Comparison of ENCODE assay signal across 1 cellular context in the genomic region with DNA sequence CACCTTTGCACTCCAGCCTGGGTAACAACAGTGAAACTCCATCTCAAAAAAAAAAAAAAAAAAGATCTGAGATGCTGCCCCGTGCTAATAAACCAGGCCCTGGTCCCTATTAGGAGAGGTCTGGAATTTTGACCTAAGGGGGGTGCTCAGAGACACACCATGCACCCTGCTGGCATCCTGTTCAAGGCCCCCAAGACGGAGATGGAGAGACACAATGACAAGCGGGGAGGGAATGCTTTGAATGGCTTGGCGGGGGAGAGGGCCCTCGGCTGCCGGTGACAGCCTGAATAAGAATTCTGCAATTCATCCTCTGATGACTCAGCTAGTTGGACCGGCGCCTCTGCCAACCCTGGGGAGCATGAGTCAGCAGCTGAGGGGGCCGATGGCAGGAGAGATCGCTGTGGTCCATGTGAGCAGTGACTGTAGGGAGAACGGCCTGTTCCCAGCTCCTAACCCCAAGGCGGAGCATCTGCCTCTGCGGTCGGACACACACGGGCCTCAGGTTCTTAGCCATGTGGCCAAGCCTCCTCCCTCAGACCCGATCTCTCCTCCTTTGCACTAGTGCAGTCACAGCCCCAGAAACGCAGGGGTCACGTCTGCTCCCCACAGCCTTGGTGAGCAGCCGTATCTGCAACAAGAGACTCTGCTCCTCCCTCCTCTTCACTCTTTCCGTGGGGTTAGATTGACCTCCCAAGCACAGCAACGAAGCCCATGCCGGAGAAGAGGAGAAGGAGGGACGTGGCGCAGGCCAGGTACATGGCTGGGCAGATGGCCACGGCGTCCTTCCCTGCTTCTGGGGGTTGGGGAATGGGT.
TF ChIP-seq lines count a peak whose summit lies in the region.

No MANE protein-coding gene starts in this region.

TF ChIP-seq in HepG2, 621 proteins besides CTCF, POLR2A, EP300 and RAD21 (continued from another document and continues in another):
- TF ChIP-seq, protein P1, sequence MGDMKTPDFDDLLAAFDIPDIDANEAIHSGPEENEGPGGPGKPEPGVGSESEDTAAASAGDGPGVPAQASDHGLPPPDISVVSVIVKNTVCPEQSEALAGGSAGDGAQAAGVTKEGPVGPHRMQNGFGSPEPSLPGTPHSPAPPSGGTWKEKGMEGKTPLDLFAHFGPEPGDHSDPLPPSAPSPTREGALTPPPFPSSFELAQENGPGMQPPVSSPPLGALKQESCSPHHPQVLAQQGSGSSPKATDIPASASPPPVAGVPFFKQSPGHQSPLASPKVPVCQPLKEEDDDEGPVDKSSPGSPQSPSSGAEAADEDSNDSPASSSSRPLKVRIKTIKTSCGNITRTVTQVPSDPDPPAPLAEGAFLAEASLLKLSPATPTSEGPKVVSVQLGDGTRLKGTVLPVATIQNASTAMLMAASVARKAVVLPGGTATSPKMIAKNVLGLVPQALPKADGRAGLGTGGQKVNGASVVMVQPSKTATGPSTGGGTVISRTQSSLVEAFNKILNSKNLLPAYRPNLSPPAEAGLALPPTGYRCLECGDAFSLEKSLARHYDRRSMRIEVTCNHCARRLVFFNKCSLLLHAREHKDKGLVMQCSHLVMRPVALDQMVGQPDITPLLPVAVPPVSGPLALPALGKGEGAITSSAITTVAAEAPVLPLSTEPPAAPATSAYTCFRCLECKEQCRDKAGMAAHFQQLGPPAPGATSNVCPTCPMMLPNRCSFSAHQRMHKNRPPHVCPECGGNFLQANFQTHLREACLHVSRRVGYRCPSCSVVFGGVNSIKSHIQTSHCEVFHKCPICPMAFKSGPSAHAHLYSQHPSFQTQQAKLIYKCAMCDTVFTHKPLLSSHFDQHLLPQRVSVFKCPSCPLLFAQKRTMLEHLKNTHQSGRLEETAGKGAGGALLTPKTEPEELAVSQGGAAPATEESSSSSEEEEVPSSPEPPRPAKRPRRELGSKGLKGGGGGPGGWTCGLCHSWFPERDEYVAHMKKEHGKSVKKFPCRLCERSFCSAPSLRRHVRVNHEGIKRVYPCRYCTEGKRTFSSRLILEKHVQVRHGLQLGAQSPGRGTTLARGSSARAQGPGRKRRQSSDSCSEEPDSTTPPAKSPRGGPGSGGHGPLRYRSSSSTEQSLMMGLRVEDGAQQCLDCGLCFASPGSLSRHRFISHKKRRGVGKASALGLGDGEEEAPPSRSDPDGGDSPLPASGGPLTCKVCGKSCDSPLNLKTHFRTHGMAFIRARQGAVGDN (CRISPR knock-in tag; IDR thresholded peaks at IDR 0.05), result peak; percentile 94
- TF ChIP-seq ATF1 (CRISPR knock-in tag; IDR thresholded peaks at IDR 0.05) (no peak), KLF12 (CRISPR knock-in tag; IDR thresholded peaks at IDR 0.05; ENCODE audit: borderline replicate concordance) (no peak), JDP2 (CRISPR knock-in tag; IDR thresholded peaks at IDR 0.05; ENCODE audit: borderline replicate concordance) (no peak), IKZF5 (CRISPR knock-in tag; IDR thresholded peaks at IDR 0.05) (peak; percentile 78; the same call in 1 of the 2 replicates), SETDB1 (CRISPR knock-in tag; IDR thresholded peaks at IDR 0.05; ENCODE audit: borderline replicate concordance) (no peak), JARID2 (CRISPR knock-in tag; IDR thresholded peaks at IDR 0.05; ENCODE audit: insufficient replicate concordance) (no peak), MEF2D (CRISPR knock-in tag; IDR thresholded peaks at IDR 0.05) (peak; percentile 75; the same call in 1 of the 2 replicates), SMARCE1 (IDR thresholded peaks at IDR 0.05; ENCODE audit: borderline replicate concordance) (no peak), EED (CRISPR knock-in tag; IDR thresholded peaks at IDR 0.05) (no peak), NFATC3 (CRISPR knock-in tag; IDR thresholded peaks at IDR 0.05) (no peak), ZNF891 (CRISPR knock-in tag; IDR thresholded peaks at IDR 0.05) (no peak), ZBTB7B (CRISPR knock-in tag; IDR thresholded peaks at IDR 0.05) (peak; percentile 49; the same call in 1 of the 2 replicates), ZNF142 (CRISPR knock-in tag; IDR thresholded peaks at IDR 0.05) (0 out of 2 replicates have a peak, but pooled peaks have one; percentile 22), SP140L (CRISPR knock-in tag; IDR thresholded peaks at IDR 0.05; ENCODE audit: borderline replicate concordance) (no peak), FLYWCH1 (CRISPR knock-in tag; IDR thresholded peaks at IDR 0.05) (no peak), ZNF235 (CRISPR knock-in tag; IDR thresholded peaks at IDR 0.05; ENCODE audit: borderline replicate concordance) (no peak), ISL2 (CRISPR knock-in tag; IDR thresholded peaks at IDR 0.05) (peak; percentile 35; the same call in 1 of the 2 replicates), MYC (CRISPR knock-in tag; IDR thresholded peaks at IDR 0.05; ENCODE audit: borderline replicate concordance) (peak; percentile 68), LCORL (IDR thresholded peaks at IDR 0.05) (no peak), LCORL (CRISPR knock-in tag; IDR thresholded peaks at IDR 0.05) (peak; percentile 77; the same call in 1 of the 2 replicates), JUND (CRISPR knock-in tag; IDR thresholded peaks at IDR 0.05) (peak; percentile 84), ZNF329 (CRISPR knock-in tag; IDR thresholded peaks at IDR 0.05; ENCODE audit: low read depth) (no peak), ZNF180 (CRISPR knock-in tag; IDR thresholded peaks at IDR 0.05; ENCODE audit: borderline replicate concordance, low read depth) (no peak), ZNF639 (CRISPR knock-in tag; conservative IDR thresholded peaks at IDR 0.05) (no peak), ZNF383 (CRISPR knock-in tag; IDR thresholded peaks at IDR 0.05; ENCODE audit: borderline replicate concordance) (no peak), SRSF9 (IDR thresholded peaks at IDR 0.05; ENCODE audit: borderline replicate concordance, insufficient read depth, low read depth, low read length, poor library complexity, severe bottlenecking) (no peak), RORA (CRISPR knock-in tag; IDR thresholded peaks at IDR 0.05) (no peak), NR3C1 (CRISPR knock-in tag; IDR thresholded peaks at IDR 0.05) (no peak), ZNF430 (CRISPR knock-in tag; IDR thresholded peaks at IDR 0.05) (0 out of 2 replicates have a peak, but pooled peaks have one; percentile 61), ZSCAN20 (CRISPR knock-in tag; IDR thresholded peaks at IDR 0.05; ENCODE audit: borderline replicate concordance) (no peak)
- TF ChIP-seq, protein P2, sequence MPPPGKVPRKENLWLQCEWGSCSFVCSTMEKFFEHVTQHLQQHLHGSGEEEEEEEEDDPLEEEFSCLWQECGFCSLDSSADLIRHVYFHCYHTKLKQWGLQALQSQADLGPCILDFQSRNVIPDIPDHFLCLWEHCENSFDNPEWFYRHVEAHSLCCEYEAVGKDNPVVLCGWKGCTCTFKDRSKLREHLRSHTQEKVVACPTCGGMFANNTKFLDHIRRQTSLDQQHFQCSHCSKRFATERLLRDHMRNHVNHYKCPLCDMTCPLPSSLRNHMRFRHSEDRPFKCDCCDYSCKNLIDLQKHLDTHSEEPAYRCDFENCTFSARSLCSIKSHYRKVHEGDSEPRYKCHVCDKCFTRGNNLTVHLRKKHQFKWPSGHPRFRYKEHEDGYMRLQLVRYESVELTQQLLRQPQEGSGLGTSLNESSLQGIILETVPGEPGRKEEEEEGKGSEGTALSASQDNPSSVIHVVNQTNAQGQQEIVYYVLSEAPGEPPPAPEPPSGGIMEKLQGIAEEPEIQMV (CRISPR knock-in tag; IDR thresholded peaks at IDR 0.05; ENCODE audit: low read depth), result no peak
- TF ChIP-seq, protein P3, sequence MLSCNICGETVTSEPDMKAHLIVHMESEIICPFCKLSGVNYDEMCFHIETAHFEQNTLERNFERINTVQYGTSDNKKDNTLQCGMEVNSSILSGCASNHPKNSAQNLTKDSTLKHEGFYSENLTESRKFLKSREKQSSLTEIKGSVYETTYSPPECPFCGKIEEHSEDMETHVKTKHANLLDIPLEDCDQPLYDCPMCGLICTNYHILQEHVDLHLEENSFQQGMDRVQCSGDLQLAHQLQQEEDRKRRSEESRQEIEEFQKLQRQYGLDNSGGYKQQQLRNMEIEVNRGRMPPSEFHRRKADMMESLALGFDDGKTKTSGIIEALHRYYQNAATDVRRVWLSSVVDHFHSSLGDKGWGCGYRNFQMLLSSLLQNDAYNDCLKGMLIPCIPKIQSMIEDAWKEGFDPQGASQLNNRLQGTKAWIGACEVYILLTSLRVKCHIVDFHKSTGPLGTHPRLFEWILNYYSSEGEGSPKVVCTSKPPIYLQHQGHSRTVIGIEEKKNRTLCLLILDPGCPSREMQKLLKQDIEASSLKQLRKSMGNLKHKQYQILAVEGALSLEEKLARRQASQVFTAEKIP (CRISPR knock-in tag; IDR thresholded peaks at IDR 0.05; ENCODE audit: borderline replicate concordance), result no peak
- TF ChIP-seq, protein P4, sequence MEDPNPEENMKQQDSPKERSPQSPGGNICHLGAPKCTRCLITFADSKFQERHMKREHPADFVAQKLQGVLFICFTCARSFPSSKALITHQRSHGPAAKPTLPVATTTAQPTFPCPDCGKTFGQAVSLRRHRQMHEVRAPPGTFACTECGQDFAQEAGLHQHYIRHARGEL (CRISPR knock-in tag; IDR thresholded peaks at IDR 0.05), result no peak
